In genomic region chr12:90627180-90627896, GRCh38 we compare ENCODE assay signal across 16 cellular contexts.
DNase-seq lines count a peak whose midpoint lies in the region; ATAC-seq, FAIRE-seq and TF ChIP-seq lines count a peak whose summit lies in the region.
"Had no signal": no experiment of that assay in that cellular context is flagged by ENCODE, and none has a peak within 500 bp of the region (broad histone marks: within the 10 kb centered on the region; RNA-seq: fewer than 3 reads in every experiment).

No MANE protein-coding gene starts in this region.

- no peak for FAIRE-seq in frontal cortex (lab: Jason Lieb, UNC)
- FAIRE-seq: H54 had no signal

- peak; percentile 7 for DNase-seq in AG20443 (ENCODE audit: low spot score)
- DNase-seq in RWPE2 (ENCODE audit: low spot score), result peak; percentile 27
- peak; percentile 5 to 12 for DNase-seq in foreskin fibroblast
- DNase-seq in glutamatergic neuron, result no peak
- no peak for DNase-seq in activated naive CD4-positive, alpha-beta T cell treated with anti-CD3 and anti-CD28 coated beads, Interleukin-2, amount 50 U/mL, for 72 hours (ENCODE audit: low spot score in 2 of 2)
- no peak for DNase-seq in frontal cortex (ENCODE audit: low spot score in 2 of 2)
- DNase-seq in gastrocnemius medialis, result no peak
- DNase-seq: activated effector memory CD4-positive, alpha-beta T cell treated with anti-CD3 and anti-CD28 coated beads, Interleukin-2, amount 50 U/mL, for 16 hours; AML-193; effector CD8-positive, alpha-beta T cell; Karpas-422; ovary; stimulated activated CD4-positive, alpha-beta T cell treated with anti-CD3 and anti-CD28 coated beads, Interleukin-15, amount 100 ng/mL, for 24 hours had no signal

- intact Hi-C loops in gastrocnemius medialis (cut with DNase I; ENCODE audit: low total_unique reads), result no loop called here

- H3K27me3 Mint-ChIP-seq in glutamatergic neuron (ENCODE audit: unreplicated experiment), result no peaks in the 10 kb centered on the region

- H3K36me3 ChIP-seq in RWPE2 (ENCODE audit: low read depth), result no peaks in the 10 kb centered on the region
- no peaks in the 10 kb centered on the region for H3K36me3 ChIP-seq in gastrocnemius medialis
- H3K36me3 ChIP-seq: ascending aorta, ovary had no signal

- ATAC-seq in HG03432 (IDR thresholded peaks at IDR 0.05; ENCODE audit: unreplicated experiment) (peak; percentile 70), RWPE2 (ENCODE audit: low read depth) (peak; percentile 51), gastrocnemius medialis (no peak)
- no peak for ATAC-seq in activated naive CD4-positive, alpha-beta T cell treated with anti-CD3 and anti-CD28 coated beads, Interleukin-2, amount 50 U/mL, for 72 hours

- no peaks in the 10 kb centered on the region for H3K9me3 Mint-ChIP-seq in glutamatergic neuron (ENCODE audit: unreplicated experiment)
- peaks cover 0 to 4% of the 10 kb centered on the region in 2 donors for H3K9me3 Mint-ChIP-seq in activated naive CD4-positive, alpha-beta T cell treated with anti-CD3 and anti-CD28 coated beads, Interleukin-2, amount 50 U/mL, for 72 hours

- H3K27me3 ChIP-seq in RWPE2 (ENCODE audit: insufficient read depth, poor library complexity, severe bottlenecking) (no peaks in the 10 kb centered on the region), gastrocnemius medialis (no peaks in the 10 kb centered on the region)
- H3K27me3 ChIP-seq: ascending aorta, ovary had no signal

- peak overlapping the region; percentile 12 for H3K27ac ChIP-seq in RWPE2 (ENCODE audit: poor library complexity, severe bottlenecking)
- H3K27ac ChIP-seq in gastrocnemius medialis, result no peak overlapping the region
- H3K27ac ChIP-seq: ascending aorta, ovary had no signal

- in situ Hi-C loops in gastrocnemius medialis (cut with MboI; ENCODE audit: low sequenced_read_pairs in 4 of 4), result no loop called here

- H3K4me3 ChIP-seq in RWPE2 (ENCODE audit: severe bottlenecking), result no peak overlapping the region
- H3K4me3 ChIP-seq in foreskin fibroblast (ENCODE audit: low read depth in 1 of 2, low read length in 2 of 2), result no peak overlapping the region
- H3K4me3 ChIP-seq in gastrocnemius medialis, result no peak overlapping the region
- H3K4me3 ChIP-seq: ascending aorta, ovary had no signal

- H3K4me3 Mint-ChIP-seq in glutamatergic neuron (ENCODE audit: unreplicated experiment), result no peak overlapping the region

- H3K27ac Mint-ChIP-seq in glutamatergic neuron (ENCODE audit: unreplicated experiment), result no peak overlapping the region
- no peak overlapping the region for H3K27ac Mint-ChIP-seq in activated naive CD4-positive, alpha-beta T cell treated with anti-CD3 and anti-CD28 coated beads, Interleukin-2, amount 50 U/mL, for 72 hours

- H3K36me3 Mint-ChIP-seq in glutamatergic neuron (ENCODE audit: unreplicated experiment), result no peaks in the 10 kb centered on the region
- H3K36me3 Mint-ChIP-seq in activated naive CD4-positive, alpha-beta T cell treated with anti-CD3 and anti-CD28 coated beads, Interleukin-2, amount 50 U/mL, for 72 hours, result no peaks in the 10 kb centered on the region

- no peaks in the 10 kb centered on the region for H3K9me3 ChIP-seq in RWPE2 (ENCODE audit: severe bottlenecking)
- peaks cover 0 to 2% (median 0%) of the 10 kb centered on the region in 3 donors for H3K9me3 ChIP-seq in gastrocnemius medialis
- H3K9me3 ChIP-seq: ascending aorta, ovary had no signal

- no peak for TF ChIP-seq POLR2A in gastrocnemius medialis (IDR thresholded peaks at IDR 0.05)

- no peaks in the 10 kb centered on the region for H3K4me1 Mint-ChIP-seq in glutamatergic neuron (ENCODE audit: low read depth, unreplicated experiment)

- TF ChIP-seq CTCF in RWPE2 (IDR thresholded peaks at IDR 0.05; ENCODE audit: poor library complexity, severe bottlenecking) (no peak), foreskin fibroblast (IDR thresholded peaks at IDR 0.05; ENCODE audit: low read depth, low read length) (no peak), glutamatergic neuron (IDR thresholded peaks at IDR 0.05; ENCODE audit: partially characterized antibody, unreplicated experiment) (no peak), gastrocnemius medialis (IDR thresholded peaks at IDR 0.05 in 4 of 5, conservative IDR thresholded peaks at IDR 0.05 in 1 of 5) (no peak)

- H3K4me1 ChIP-seq in RWPE2 (ENCODE audit: insufficient read depth, poor library complexity, severe bottlenecking), result peaks cover 14% of the 10 kb centered on the region
- no peaks in the 10 kb centered on the region for H3K4me1 ChIP-seq in gastrocnemius medialis
- H3K4me1 ChIP-seq: ascending aorta had no signal

Comparison
In these comparisons a context has a peak if more than half of its experiments do, and no peak if none do; other contexts are left out.
1. DNase-seq: peak in AG20443 (single experiment), RWPE2 (single experiment) and foreskin fibroblast (2 of 2); none in glutamatergic neuron (single experiment), activated naive CD4-positive, alpha-beta T cell treated with anti-CD3 and anti-CD28 coated beads, Interleukin-2, amount 50 U/mL, for 72 hours (0 of 2), frontal cortex (0 of 2) and gastrocnemius medialis (0 of 2).
2. ATAC-seq: peak in HG03432 (single experiment) and RWPE2 (single experiment); none in activated naive CD4-positive, alpha-beta T cell treated with anti-CD3 and anti-CD28 coated beads, Interleukin-2, amount 50 U/mL, for 72 hours (0 of 2) and gastrocnemius medialis (0 of 2).